ENCODE assay signal across 8 cellular contexts in genomic region chr17:18039535-18040286, GRCh38. TPM values are rescaled to one million over a fixed set of nuclear protein-coding genes. Genes with fewer than 3 reads are reported as not detected.
DNase-seq lines count a peak whose midpoint lies in the region; ATAC-seq and TF ChIP-seq lines count a peak whose summit lies in the region.

No MANE protein-coding gene starts in this region.

- POLR2A ChIA-PET in RWPE1 (lab: Yijun Ruan, JAX; ENCODE audit: low non-redundant PET), result no interaction called here

- WGBS in ectodermal cell, 2 experiments, result 1% methylated on average over 81 of the region's 81 CpGs

- TF ChIP-seq CTCF in GM13977 (IDR thresholded peaks at IDR 0.05; ENCODE audit: extremely low read depth, insufficient read depth, missing control alignments), result peak; percentile 16
- no peak for TF ChIP-seq CTCF in RWPE1 (conservative IDR thresholded peaks at IDR 0.05; ENCODE audit: low read depth)
- no peak for TF ChIP-seq CTCF in mucosa of descending colon (IDR thresholded peaks at IDR 0.05)
- no peak for TF ChIP-seq CTCF in type B pancreatic cell (conservative IDR thresholded peaks at IDR 0.05)

- H3K9me3 Mint-ChIP-seq in type B pancreatic cell, result no peaks in the 10 kb centered on the region

- peak; percentile 38 for ATAC-seq in HG02885 (IDR thresholded peaks at IDR 0.05; ENCODE audit: poor library complexity, unreplicated experiment)
- ATAC-seq in mucosa of descending colon, result peak; percentile 47

- H3K27me3 Mint-ChIP-seq in type B pancreatic cell, result no peaks in the 10 kb centered on the region

- CTCF ChIA-PET in RWPE1 (lab: Yijun Ruan, JAX), result no interaction called here

- H3K36me3 ChIP-seq in ectodermal cell (ENCODE audit: control insufficient read depth, insufficient read depth, low read length) (no peaks in the 10 kb centered on the region), mucosa of descending colon (ENCODE audit: low read depth) (no peaks in the 10 kb centered on the region)

- DNase-seq in ACHN (peak; percentile 27), GM13977 (ENCODE audit: low spot score) (peak; percentile 75), RWPE1 (ENCODE audit: low spot score) (peak; percentile 32), mucosa of descending colon (peak; percentile 17 to 67 (median 55)), type B pancreatic cell (ENCODE audit: extremely low spot score, unreplicated experiment) (no peak), T1000 (lab: John Stamatoyannopoulos, UW) (no peak)

- H3K4me3 ChIP-seq in ectodermal cell (ENCODE audit: insufficient read depth, low read depth, low read length) (peak overlapping the region; percentile 83), mucosa of descending colon (peak overlapping the region; percentile 77)

- H3K4me1 ChIP-seq in ectodermal cell (ENCODE audit: control insufficient read depth, insufficient read depth, low read length) (peaks cover 8% of the 10 kb centered on the region), mucosa of descending colon (ENCODE audit: low read depth) (peaks cover 18% of the 10 kb centered on the region)

- H3K4me1 Mint-ChIP-seq in type B pancreatic cell (ENCODE audit: unreplicated experiment), result peaks cover 38% of the 10 kb centered on the region

- peak overlapping the region; percentile 79 for H3K27ac ChIP-seq in RWPE1
- H3K27ac ChIP-seq in ectodermal cell (ENCODE audit: insufficient read depth, low read depth, low read length, poor library complexity, severe bottlenecking), result no peak overlapping the region

- H3K36me3 Mint-ChIP-seq in type B pancreatic cell, result peaks cover 6% of the 10 kb centered on the region

- H3K27me3 ChIP-seq in ectodermal cell (ENCODE audit: control insufficient read depth, insufficient read depth, low read length, poor library complexity, severe bottlenecking), result no peaks in the 10 kb centered on the region

- H3K4me3 Mint-ChIP-seq in type B pancreatic cell, result peak overlapping the region; percentile 99

- H3K9me3 ChIP-seq in ectodermal cell (ENCODE audit: control insufficient read depth, low read length), result no peaks in the 10 kb centered on the region
- no peaks in the 10 kb centered on the region for H3K9me3 ChIP-seq in mucosa of descending colon

- in situ Hi-C loops in ACHN (cut with HindIII; ENCODE audit: low pct_ligation_motif_present, low pct_unique_long_range_greater_than_20kb, low sequenced_read_pairs) (loop anchor here (10.0 kb wide), 1 partner anchor 145 kb away; no protein-coding TSS in a partner anchor), GM13977 (cut with MboI; ENCODE audit: low pct_unique_long_range_greater_than_20kb, low sequenced_read_pairs, unreplicated experiment) (loop anchor here (10.0 kb wide), 1 partner anchor 155 kb away; no protein-coding TSS in a partner anchor)

- H3K27ac Mint-ChIP-seq in type B pancreatic cell, result peak overlapping the region; percentile 95

- intact Hi-C loops in mucosa of descending colon (cut with DNase I, micrococcal nuclease), result loop anchor here (10.0 kb wide), 2 partner anchors 55 to 365 kb away; no protein-coding TSS in a partner anchor

RNA-seq across cellular contexts. Expression of gene GID4, which starts 0.5 kb away (rescaled TPM):
- 13.6 TPM for polyA plus RNA-seq in ectodermal cell (2013, experiment 1 of 4)
- polyA plus RNA-seq in ectodermal cell (2013, experiment 2 of 4), result 11.1 TPM
- 11.3 TPM for polyA plus RNA-seq in ectodermal cell (2013, experiment 3 of 4)
- polyA plus RNA-seq in ectodermal cell (2013, experiment 4 of 4), result 13.4 TPM
- total RNA-seq in mucosa of descending colon (10 to 100 TPM in 1 of 3 donors, 1 to 10 TPM in 2; 5.8 to 24.4 (median 5.8) TPM), type B pancreatic cell (ENCODE audit: low replicate concordance) (10.6 and 13.2 TPM in 2 replicates)

RNA-seq across cellular contexts. Expression of gene ATPAF2, which starts 0.7 kb away (rescaled TPM):
- 26.5 TPM for polyA plus RNA-seq in ectodermal cell (2013, experiment 1 of 4)
- 22.2 TPM for polyA plus RNA-seq in ectodermal cell (2013, experiment 2 of 4)
- 20.3 TPM for polyA plus RNA-seq in ectodermal cell (2013, experiment 3 of 4)
- polyA plus RNA-seq in ectodermal cell (2013, experiment 4 of 4), result 28.2 TPM
- total RNA-seq in mucosa of descending colon (10 to 100 TPM; 26.0 to 33.9 (median 27.2) TPM), type B pancreatic cell (ENCODE audit: low replicate concordance) (22.8 and 28.9 TPM in 2 replicates)

RNA-seq across cellular contexts. Expression of gene DRG2, which starts 48.0 kb away (rescaled TPM):
- 49.7 TPM for polyA plus RNA-seq in ectodermal cell (2013, experiment 1 of 4)
- polyA plus RNA-seq in ectodermal cell (2013, experiment 2 of 4), result 53.8 TPM
- 37.8 TPM for polyA plus RNA-seq in ectodermal cell (2013, experiment 3 of 4)
- 43.6 TPM for polyA plus RNA-seq in ectodermal cell (2013, experiment 4 of 4)
- total RNA-seq in mucosa of descending colon (10 to 100 TPM; 28.9 to 32.8 (median 32.6) TPM), type B pancreatic cell (ENCODE audit: low replicate concordance) (34.2 and 35.0 TPM in 2 replicates)

Comparison
In these comparisons a context has a peak if more than half of its experiments do, and no peak if none do; other contexts are left out.
1. DNase-seq: peak in ACHN (single experiment), GM13977 (single experiment), RWPE1 (single experiment) and mucosa of descending colon (3 of 3); none in type B pancreatic cell (single experiment) and T1000 (single experiment).